9 cellular contexts compared by ENCODE assay signal in the genomic region with DNA sequence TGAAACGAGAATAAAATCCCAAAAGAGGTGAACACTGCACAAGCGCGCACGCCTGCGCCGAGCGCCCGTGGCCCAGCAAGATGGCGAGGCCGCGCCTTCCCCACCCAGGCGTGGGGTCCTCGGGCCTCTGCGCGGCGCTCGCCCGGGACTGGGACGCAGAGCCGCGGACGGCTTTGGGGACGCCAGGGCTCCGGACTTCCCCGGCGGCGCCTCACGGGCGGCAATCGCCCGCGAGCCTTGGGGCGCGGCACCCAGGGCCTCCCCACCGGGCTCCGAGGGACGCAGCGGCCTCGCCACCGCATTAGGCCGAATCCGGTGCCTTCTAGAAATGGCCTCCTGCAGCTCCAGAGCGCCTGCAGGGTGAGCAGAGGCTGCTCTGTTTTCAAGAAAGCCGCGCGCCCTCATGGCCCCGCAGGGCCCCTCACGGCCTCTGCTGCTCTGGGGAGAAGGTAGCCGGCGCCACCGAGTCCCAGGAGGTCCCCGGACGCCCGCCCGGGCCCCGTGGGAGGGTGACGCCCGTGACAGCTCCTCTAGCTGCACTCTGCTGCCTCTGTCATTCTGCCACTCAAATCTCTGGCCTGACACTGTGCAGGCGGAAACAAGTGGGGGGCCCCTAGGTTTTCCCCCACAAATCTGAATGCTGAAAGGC. TPM values are rescaled to one million over a fixed set of nuclear protein-coding genes. Genes with fewer than 3 reads are reported as not detected.
DNase-seq lines count a peak whose midpoint lies in the region; ATAC-seq and TF ChIP-seq lines count a peak whose summit lies in the region.
"Had no signal": no experiment of that assay in that cellular context is flagged by ENCODE, and none has a peak within 500 bp of the region (broad histone marks: within the 10 kb centered on the region; RNA-seq: fewer than 3 reads in every experiment).

No MANE protein-coding gene starts in this region.

- no peaks in the 10 kb centered on the region for H3K9me3 Mint-ChIP-seq in naive B cell

- H3K4me1 Mint-ChIP-seq in naive B cell, result peaks cover 27 to 54% (median 36%) of the 10 kb centered on the region in 3 donors

- H3K4me3 Mint-ChIP-seq in naive B cell, result peak overlapping the region; percentile 32 to 75 (median 63)

- TF ChIP-seq CTCF in GM20000 (IDR thresholded peaks at IDR 0.05; ENCODE audit: extremely low read depth, missing control alignments) (no peak), cardiac fibroblast (IDR thresholded peaks at IDR 0.05; ENCODE audit: low read depth, low read length) (no peak)

- H3K4me3 ChIP-seq in cardiac fibroblast (replicated peaks in 1 of 2; ENCODE audit: low read depth in 2 of 2, low read length in 2 of 2), result peak overlapping the region; percentile 5 to 7

- no peaks in the 10 kb centered on the region for H3K27me3 Mint-ChIP-seq in naive B cell

- peak; percentile 11 for DNase-seq in CD1c-positive myeloid dendritic cell (ENCODE audit: extremely low spot score)
- peak; percentile 82 for DNase-seq in GM20000 (ENCODE audit: low spot score)
- no peak for DNase-seq in cardiac fibroblast (ENCODE audit: low read depth in 2 of 2)
- peak; percentile 70 for DNase-seq in naive B cell
- DNase-seq in NCI-H146 (lab: John Stamatoyannopoulos, UW), result no peak
- DNase-seq in NCI-H345 treated with DMSO at 0.1 percent for 48 hours (lab: John Stamatoyannopoulos, UW; ENCODE audit: unreplicated experiment), result no peak
- no peak for DNase-seq in NCI-H510A treated with DMSO at 0.1 percent for 48 hours (lab: John Stamatoyannopoulos, UW)
- DNase-seq: DMS79 had no signal

- H3K36me3 Mint-ChIP-seq in naive B cell, result no peaks in the 10 kb centered on the region

- ATAC-seq in naive B cell (ENCODE audit: low read depth in 2 of 2) (peak; percentile 78 to 79), HG02970 (IDR thresholded peaks at IDR 0.05; ENCODE audit: low FRiP score, unreplicated experiment) (no peak)

- peak overlapping the region in 2 of 6 donors; percentile 47 to 84 for H3K27ac Mint-ChIP-seq in naive B cell

RNA-seq across cellular contexts. Expression of a gene that starts 35.9 kb away (rescaled TPM):
- polyA plus RNA-seq in naive B cell (ENCODE audit: low read depth in 6 of 6), result 10 to 100 TPM in 2 of 6 donors, 1 to 10 TPM in 4; 5.6 to 14.6 (median 7.5) TPM

Comparison
In these comparisons a context has a peak if more than half of its experiments do, and no peak if none do; other contexts are left out.
1. DNase-seq: peak in CD1c-positive myeloid dendritic cell (single experiment), GM20000 (single experiment) and naive B cell (single experiment); none in cardiac fibroblast (0 of 2), NCI-H146 (single experiment), NCI-H345 treated with DMSO at 0.1 percent for 48 hours (single experiment) and NCI-H510A treated with DMSO at 0.1 percent for 48 hours (single experiment).